26 cellular contexts compared by ENCODE assay signal in genomic region chr1:242743983-242744780, GRCh38.
"Had no signal": no experiment of that assay in that cellular context is flagged by ENCODE, and none has a peak within 500 bp of the region (broad histone marks: within the 10 kb centered on the region; RNA-seq: fewer than 3 reads in every experiment).

No MANE protein-coding gene starts in this region.

- H3K36me3 Mint-ChIP-seq: activated CD4-positive, alpha-beta memory T cell treated with anti-CD3 and anti-CD28 coated beads for 36 hours; activated naive CD4-positive, alpha-beta T cell treated with anti-CD3 and anti-CD28 coated beads, Interleukin-2, amount 50 U/mL, for 24 hours had no signal

- H3K9me3 ChIP-seq: esophagus squamous epithelium, neutrophil had no signal

- FAIRE-seq: colon, endometrium had no signal

- H3K4me1 ChIP-seq: breast epithelium, esophagus squamous epithelium, tibial nerve had no signal

- H3K4me1 Mint-ChIP-seq: activated CD4-positive, alpha-beta T cell treated with anti-CD3 and anti-CD28 coated beads, Interleukin-2, amount 10 ng/mL, durations not matched to agents 24 days and 14 days; activated naive CD4-positive, alpha-beta T cell treated with anti-CD3 and anti-CD28 coated beads, Interleukin-2, amount 50 U/mL, for 24 hours; activated naive CD8-positive, alpha-beta T cell treated with anti-CD3 and anti-CD28 coated beads, Interleukin-2, amount 50 U/mL, for 24 hours had no signal

- H3K36me3 ChIP-seq: breast epithelium, esophagus squamous epithelium, heart right ventricle, neutrophil, tibial nerve had no signal

- H3K9me3 Mint-ChIP-seq: activated CD4-positive, alpha-beta T cell treated with anti-CD3 and anti-CD28 coated beads, Interleukin-2, amount 10 ng/mL, durations not matched to agents 24 days and 14 days had no signal

- H3K4me3 Mint-ChIP-seq: activated CD4-positive, alpha-beta memory T cell treated with anti-CD3 and anti-CD28 coated beads for 36 hours; activated CD4-positive, alpha-beta T cell treated with anti-CD3 and anti-CD28 coated beads, Interleukin-2, amount 10 ng/mL, durations not matched to agents 24 days and 14 days; activated naive CD4-positive, alpha-beta T cell treated with anti-CD3 and anti-CD28 coated beads, Interleukin-2, amount 50 U/mL, for 24 hours; activated naive CD8-positive, alpha-beta T cell treated with anti-CD3 and anti-CD28 coated beads, Interleukin-2, amount 50 U/mL, for 24 hours; natural killer cell treated with Interleukin-12 subunit alpha and Interleukin-12 subunit beta and Interleukin-15 and Interleukin-18, amount 100 ng/mL, for 72 hours had no signal

- H3K27me3 ChIP-seq: breast epithelium, esophagus squamous epithelium, heart right ventricle, neutrophil, tibial nerve had no signal

- H3K27ac ChIP-seq: breast epithelium, epithelial cell of prostate, esophagus squamous epithelium, neutrophil, tibial nerve had no signal

- H3K4me3 ChIP-seq: breast epithelium, esophagus squamous epithelium, heart right ventricle, tibial nerve had no signal

- ATAC-seq: activated naive CD8-positive, alpha-beta T cell treated with anti-CD3 and anti-CD28 coated beads, Interleukin-2, amount 50 U/mL, for 24 hours; natural killer cell treated with Interleukin-12 subunit alpha and Interleukin-12 subunit beta and Interleukin-15 and Interleukin-18, amount 100 ng/mL, for 72 hours; sciatic nerve had no signal

- H3K27ac Mint-ChIP-seq: activated CD4-positive, alpha-beta memory T cell treated with anti-CD3 and anti-CD28 coated beads for 36 hours; activated CD4-positive, alpha-beta T cell treated with anti-CD3 and anti-CD28 coated beads, Interleukin-2, amount 10 ng/mL, durations not matched to agents 24 days and 14 days; activated naive CD4-positive, alpha-beta T cell treated with anti-CD3 and anti-CD28 coated beads, Interleukin-2, amount 50 U/mL, for 24 hours; activated naive CD8-positive, alpha-beta T cell treated with anti-CD3 and anti-CD28 coated beads, Interleukin-2, amount 50 U/mL, for 24 hours; natural killer cell treated with Interleukin-12 subunit alpha and Interleukin-12 subunit beta and Interleukin-15 and Interleukin-18, amount 100 ng/mL, for 72 hours had no signal

- DNase-seq: activated CD4-positive, alpha-beta memory T cell treated with anti-CD3 and anti-CD28 coated beads for 36 hours; activated CD4-positive, alpha-beta T cell treated with anti-CD3 and anti-CD28 coated beads, Interleukin-2, amount 10 ng/mL, durations not matched to agents 24 days and 14 days; activated CD4-positive, CD25-positive, alpha-beta regulatory T cell treated with anti-CD3 and anti-CD28 coated beads, Interleukin-2, amount 50 U/mL, for 72 hours; activated CD8-positive, alpha-beta memory T cell treated with anti-CD3 and anti-CD28 coated beads, Interleukin-2, amount 50 U/mL, for 4 hours; activated gamma-delta T cell; activated naive CD8-positive, alpha-beta T cell treated with anti-CD3 and anti-CD28 coated beads, Interleukin-2, amount 50 U/mL, for 24 hours; activated T-cell treated with anti-CD3 and anti-CD28 coated beads, Interleukin-2, amount 50 U/mL, for 1 hour; amygdala; central memory CD4-positive, alpha-beta T cell; effector CD8-positive, alpha-beta T cell; esophagus squamous epithelium; foreskin melanocyte; heart right ventricle; mesenchymal stem cell; stimulated activated CD4-positive, alpha-beta T cell treated with anti-CD3 and anti-CD28 coated beads, Interleukin-15, amount 100 ng/mL, for 24 hours; stimulated activated naive CD4-positive, alpha-beta T cell; T-helper 2 cell had no signal

- H3K27me3 Mint-ChIP-seq: activated CD4-positive, alpha-beta memory T cell treated with anti-CD3 and anti-CD28 coated beads for 36 hours; activated CD4-positive, alpha-beta T cell treated with anti-CD3 and anti-CD28 coated beads, Interleukin-2, amount 10 ng/mL, durations not matched to agents 24 days and 14 days; activated naive CD8-positive, alpha-beta T cell treated with anti-CD3 and anti-CD28 coated beads, Interleukin-2, amount 50 U/mL, for 24 hours; natural killer cell treated with Interleukin-12 subunit alpha and Interleukin-12 subunit beta and Interleukin-15 and Interleukin-18, amount 100 ng/mL, for 72 hours had no signal
